In genomic region chr6:122511193-122511924, GRCh38 we compare ENCODE assay signal across 22 cellular contexts.
"Had no signal": no experiment of that assay in that cellular context is flagged by ENCODE, and none has a peak within 500 bp of the region (broad histone marks: within the 10 kb centered on the region; RNA-seq: fewer than 3 reads in every experiment).

No MANE protein-coding gene starts in this region.

- H3K36me3 Mint-ChIP-seq: stimulated activated effector memory CD8-positive, alpha-beta T cell treated with anti-CD3 and anti-CD28 coated beads, Interleukin-12 subunit alpha, Interleukin-12 subunit beta, amount 100 ng/mL, for 72 hours had no signal

- H3K4me1 Mint-ChIP-seq: endodermal cell; immature natural killer cell; stimulated activated effector memory CD8-positive, alpha-beta T cell treated with anti-CD3 and anti-CD28 coated beads, Interleukin-12 subunit alpha, Interleukin-12 subunit beta, amount 100 ng/mL, for 72 hours had no signal

- H3K27ac Mint-ChIP-seq: endodermal cell; immature natural killer cell; natural killer cell treated with Interleukin-12 subunit alpha and Interleukin-12 subunit beta and Interleukin-15 and Interleukin-18, amount 100 ng/mL, for 72 hours; stimulated activated effector memory CD8-positive, alpha-beta T cell treated with anti-CD3 and anti-CD28 coated beads, Interleukin-12 subunit alpha, Interleukin-12 subunit beta, amount 100 ng/mL, for 72 hours had no signal

- H3K27me3 ChIP-seq: foreskin keratinocyte, left lung, right lobe of liver, suprapubic skin, tibial artery, upper lobe of left lung, uterus had no signal

- H2AFZ ChIP-seq: parathyroid adenoma had no signal

- H3K9me3 ChIP-seq: psoas muscle, right lobe of liver, tibial artery, upper lobe of left lung, uterus had no signal

- H3K9me3 Mint-ChIP-seq: natural killer cell treated with Interleukin-12 subunit alpha and Interleukin-12 subunit beta and Interleukin-15 and Interleukin-18, amount 100 ng/mL, for 72 hours had no signal

- H3K79me2 ChIP-seq: parathyroid adenoma had no signal

- H3K4me3 Mint-ChIP-seq: endodermal cell; immature natural killer cell; natural killer cell treated with Interleukin-12 subunit alpha and Interleukin-12 subunit beta and Interleukin-15 and Interleukin-18, amount 100 ng/mL, for 72 hours; stimulated activated effector memory CD8-positive, alpha-beta T cell treated with anti-CD3 and anti-CD28 coated beads, Interleukin-12 subunit alpha, Interleukin-12 subunit beta, amount 100 ng/mL, for 72 hours had no signal

- ATAC-seq: foreskin keratinocyte; left lung; natural killer cell treated with Interleukin-12 subunit alpha and Interleukin-12 subunit beta and Interleukin-15 and Interleukin-18, amount 100 ng/mL, for 72 hours; psoas muscle; right lobe of liver; stimulated activated effector memory CD8-positive, alpha-beta T cell treated with anti-CD3 and anti-CD28 coated beads, Interleukin-12 subunit alpha, Interleukin-12 subunit beta, amount 100 ng/mL, for 72 hours; stimulated activated naive CD8-positive, alpha-beta T cell treated with anti-CD3 and anti-CD28 coated beads, Interleukin-15, Interleukin-2, amounts not matched to agents 100 U/mL and 50 U/mL, for 24 hours had no signal

- H3K27ac ChIP-seq: foreskin keratinocyte, left lung, parathyroid adenoma, psoas muscle, right lobe of liver, suprapubic skin, tibial artery, upper lobe of left lung, uterus had no signal

- H3K36me3 ChIP-seq: left lung, right lobe of liver, suprapubic skin, tibial artery, upper lobe of left lung, uterus had no signal

- DNase-seq: effector CD4-positive, alpha-beta T cell; endodermal cell; erythroblast; foreskin keratinocyte; immature natural killer cell; left lung; mesenchymal stem cell; midbrain; psoas muscle; retina; right lobe of liver; stimulated activated CD4-positive, alpha-beta T cell treated with anti-CD3 and anti-CD28 coated beads, Interleukin-4, amount 100 ng/mL, for 1 hour; stimulated activated CD8-positive, alpha-beta memory T cell treated with anti-CD3 and anti-CD28 coated beads, Interleukin-4, amount 100 ng/mL, for 48 hours; stimulated activated naive CD8-positive, alpha-beta T cell treated with anti-CD3 and anti-CD28 coated beads, Interleukin-15, Interleukin-2, amounts not matched to agents 100 U/mL and 50 U/mL, for 24 hours; tibial artery; upper lobe of left lung; uterus had no signal

- H3K4me3 ChIP-seq: left lung, lung, psoas muscle, right lobe of liver, suprapubic skin, tibial artery, upper lobe of left lung, uterus had no signal

- H3K4me1 ChIP-seq: foreskin keratinocyte, left lung, parathyroid adenoma, psoas muscle, right lobe of liver, suprapubic skin, tibial artery, upper lobe of left lung, uterus had no signal
